ENCODE assay signal across 1 cellular context in genomic region chr4:94413085-94413685, GRCh38.
TF ChIP-seq lines count a peak whose summit lies in the region.

No MANE protein-coding gene starts in this region.

TF ChIP-seq in GM23338, 12 proteins besides CTCF, POLR2A, EP300 and RAD21:
- TF ChIP-seq REST (IDR thresholded peaks at IDR 0.05; ENCODE audit: unreplicated experiment) (no peak), POLR2AphosphoS5 (IDR thresholded peaks at IDR 0.05; ENCODE audit: low read depth) (no peak)
